8 cellular contexts compared by ENCODE assay signal in the genomic region with DNA sequence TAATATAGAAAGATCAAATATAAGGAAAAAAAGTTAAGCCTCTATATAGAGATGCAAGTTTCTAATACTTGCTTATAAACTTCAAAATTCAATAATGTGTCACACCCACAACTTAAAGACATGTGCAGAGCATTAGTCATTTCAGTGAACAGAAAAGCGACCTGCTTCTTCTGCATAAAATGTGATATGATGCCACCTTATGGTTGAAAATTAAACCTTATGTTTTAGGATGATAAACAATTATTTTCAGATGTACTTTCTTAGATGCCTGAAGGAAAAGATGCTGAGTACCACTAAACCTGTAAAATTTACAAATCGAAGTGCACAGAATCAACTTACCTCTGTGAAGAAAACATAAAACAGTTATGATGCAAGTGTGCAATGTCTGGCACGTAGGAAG.
DNase-seq lines count a peak whose midpoint lies in the region; ATAC-seq, FAIRE-seq and TF ChIP-seq lines count a peak whose summit lies in the region.

No MANE protein-coding gene starts in this region.

- TF ChIP-seq RAD21 in K562 (CRISPR knock-in tag; conservative IDR thresholded peaks at IDR 0.05 in 1 of 2, IDR thresholded peaks at IDR 0.05 in 1 of 2) = peak; percentile 78 to 83

- no peak for DNase-seq in GM06990 (ENCODE audit: extremely low read depth, insufficient read length)
- DNase-seq in NCI-H2107 (lab: John Stamatoyannopoulos, UW) = peak; percentile 11
- DNase-seq in K562 (ENCODE audit: extremely low read depth in 1 of 4, low spot score in 3 of 4) = peak; percentile 15 to 23 (median 20)
- DNase-seq in lower lobe of right lung = no peak
- DNase-seq in gastrocnemius medialis = no peak
- DNase-seq in stimulated activated CD4-positive, alpha-beta T cell treated with anti-CD3 and anti-CD28 coated beads, Interleukin-15, amount 100 ng/mL, for 24 hours = no peak

- H3K4me2 ChIP-seq in K562 (ENCODE audit: insufficient read depth, low read length) = no peak overlapping the region

- BruUV-seq in K562 (replicated peaks; lab: Mats Ljungman, UMichigan) = no TSS peak

- H3K9ac ChIP-seq in K562 (ENCODE audit: insufficient read depth in 1 of 2, low read depth in 2 of 2, low read length in 2 of 2) = no peak overlapping the region

- H2AFZ ChIP-seq in K562 (ENCODE audit: low read depth, low read length) = no peak overlapping the region

- H3K79me2 ChIP-seq in K562 (ENCODE audit: control insufficient read depth, insufficient read depth, low read length) = no peaks in the 10 kb centered on the region

- 0 out of 3 replicates have a peak, but pooled peaks have one; percentile 49 for ATAC-seq in K562
- peak in 1 of 2 donors; percentile 51 for ATAC-seq in lower lobe of right lung
- ATAC-seq in gastrocnemius medialis = no peak
- no peak for ATAC-seq in GM19455 (IDR thresholded peaks at IDR 0.05; ENCODE audit: unreplicated experiment)
- no peak for ATAC-seq in HG03175 (IDR thresholded peaks at IDR 0.05; ENCODE audit: unreplicated experiment)

- in situ Hi-C loops in K562 (cut with MboI) = no loop called here
- in situ Hi-C loops in gastrocnemius medialis (cut with MboI; ENCODE audit: low sequenced_read_pairs in 4 of 4) = loop anchor here in 1 of 4 donors (10.0 kb wide), 1 partner anchor 700 kb away; no protein-coding TSS in a partner anchor

- H3K9me3 ChIP-seq in K562 (replicated peaks; ENCODE audit: control insufficient read depth, insufficient read depth, low read depth, low read length) (no peaks in the 10 kb centered on the region), lower lobe of right lung (no peaks in the 10 kb centered on the region), gastrocnemius medialis (no peaks in the 10 kb centered on the region)

- peak; percentile 58 for FAIRE-seq in K562 (lab: Jason Lieb, UNC)

- H3K9me1 ChIP-seq in K562 (ENCODE audit: control insufficient read depth, insufficient read depth, low read length) = no peaks in the 10 kb centered on the region

- no peaks in the 10 kb centered on the region for H3K27me3 ChIP-seq in GM06990 (replicated peaks; ENCODE audit: control insufficient read depth, insufficient read depth, low read length)
- no peaks in the 10 kb centered on the region for H3K27me3 ChIP-seq in K562 (ENCODE audit: control insufficient read depth in 2 of 2, insufficient read depth in 2 of 2, low read length in 2 of 2)
- no peaks in the 10 kb centered on the region for H3K27me3 ChIP-seq in lower lobe of right lung (ENCODE audit: low read depth)
- H3K27me3 ChIP-seq in gastrocnemius medialis = no peaks in the 10 kb centered on the region

- no peak for TF ChIP-seq EP300 in K562 (IDR thresholded peaks at IDR 0.05; ENCODE audit: low read length)

- 2% methylated on average over 3 of the region's 3 CpGs for WGBS in K562 (ENCODE audit: insufficient coverage, low coverage, missing lambda C conversion rate)

- H3K27ac ChIP-seq in K562 (ENCODE audit: extremely low read depth, low read depth, low read length) = no peak overlapping the region
- no peak overlapping the region for H3K27ac ChIP-seq in lower lobe of right lung
- H3K27ac ChIP-seq in gastrocnemius medialis = no peak overlapping the region

- intact Hi-C loops in K562 (cut with micrococcal nuclease) (loop anchor here (1.0 to 5.0 kb wide), 2 partner anchors 147 to 695 kb away; no protein-coding TSS in a partner anchor), lower lobe of right lung (cut with DNase I) (no loop called here), gastrocnemius medialis (cut with DNase I; ENCODE audit: low total_unique reads) (no loop called here)

- TF ChIP-seq CTCF in GM06990 (IDR thresholded peaks at IDR 0.05; ENCODE audit: insufficient read depth, low read length, poor library complexity, severe bottlenecking) = peak; percentile 3
- TF ChIP-seq CTCF in K562 (IDR thresholded peaks at IDR 0.05 in 2 of 3, conservative IDR thresholded peaks at IDR 0.05 in 1 of 3; ENCODE audit: insufficient read depth in 2 of 3, low read depth in 1 of 3, low read length in 3 of 3) = peak in 2 of 3 experiments; percentile 17 to 65; a peak in 3 of 6 replicates
- TF ChIP-seq CTCF in lower lobe of right lung (IDR thresholded peaks at IDR 0.05) = peak; percentile 19
- TF ChIP-seq CTCF in gastrocnemius medialis (IDR thresholded peaks at IDR 0.05 in 4 of 5, conservative IDR thresholded peaks at IDR 0.05 in 1 of 5) = peak in 1 of 5 experiments; percentile 16

- H3K36me3 ChIP-seq in GM06990 (ENCODE audit: control insufficient read depth, insufficient read depth, low read length) = no peaks in the 10 kb centered on the region
- H3K36me3 ChIP-seq in K562 (ENCODE audit: control insufficient read depth, insufficient read depth, low read length) = no peaks in the 10 kb centered on the region
- H3K36me3 ChIP-seq in lower lobe of right lung = no peaks in the 10 kb centered on the region
- H3K36me3 ChIP-seq in gastrocnemius medialis = no peaks in the 10 kb centered on the region

- H4K20me1 ChIP-seq in K562 (replicated peaks; ENCODE audit: control insufficient read depth, insufficient read depth, low read length) = no peaks in the 10 kb centered on the region

- TF ChIP-seq POLR2A in K562 (conservative IDR thresholded peaks at IDR 0.05) = no peak
- TF ChIP-seq POLR2A in gastrocnemius medialis (IDR thresholded peaks at IDR 0.05) = no peak

- no peaks in the 10 kb centered on the region for H3K4me1 ChIP-seq in K562 (replicated peaks in 1 of 2; ENCODE audit: control insufficient read depth in 2 of 2, insufficient read depth in 2 of 2, low read length in 2 of 2)
- no peaks in the 10 kb centered on the region for H3K4me1 ChIP-seq in lower lobe of right lung
- no peaks in the 10 kb centered on the region for H3K4me1 ChIP-seq in gastrocnemius medialis

- CTCF ChIA-PET in K562 (lab: Yijun Ruan, JAX; ENCODE audit: low intra/inter-chr PET ratio) = interaction anchor here (1.5 kb wide), 1 partner anchor 695 kb away, joined by 6 read pairs; no protein-coding TSS in a partner anchor

- no peak overlapping the region for H3K4me3 ChIP-seq in GM06990 (replicated peaks; ENCODE audit: low read depth, low read length)
- H3K4me3 ChIP-seq in K562 = no peak overlapping the region
- no peak overlapping the region for H3K4me3 ChIP-seq in lower lobe of right lung
- no peak overlapping the region for H3K4me3 ChIP-seq in gastrocnemius medialis

- POLR2A ChIA-PET in K562 (lab: Yijun Ruan, JAX) = no interaction called here

TF ChIP-seq in K562, 482 proteins besides CTCF, POLR2A, EP300 and RAD21:
- TF ChIP-seq C11orf30 (IDR thresholded peaks at IDR 0.05; ENCODE audit: low read depth) (peak; percentile 23; the same call in 1 of the 2 replicates), FOSL1 (tag; conservative IDR thresholded peaks at IDR 0.05) (peak; percentile 31; the same call in 1 of the 2 replicates), GABPB2 (CRISPR knock-in tag; conservative IDR thresholded peaks at IDR 0.05) (no peak), JUND (IDR thresholded peaks at IDR 0.05; ENCODE audit: borderline replicate concordance, low read depth, low read length) (peak; percentile 38; the same call in 1 of the 2 replicates), JUND (tag; IDR thresholded peaks at IDR 0.05; ENCODE audit: borderline replicate concordance, low read depth, low read length) (no peak), ETV1 (tag; conservative IDR thresholded peaks at IDR 0.05; ENCODE audit: low read depth) (no peak), ZNF316 (IDR thresholded peaks at IDR 0.05) (peak; percentile 55), MAX (CRISPR knock-in tag; IDR thresholded peaks at IDR 0.05) (no peak), TCF7L2 (IDR thresholded peaks at IDR 0.05; ENCODE audit: low read depth, low read length) (no peak), ZNF3 (CRISPR knock-in tag; IDR thresholded peaks at IDR 0.05) (no peak), ZKSCAN8 (CRISPR knock-in tag; IDR thresholded peaks at IDR 0.05) (no peak), MAFG (tag; conservative IDR thresholded peaks at IDR 0.05) (0 out of 2 replicates have a peak, but pooled peaks have one; percentile 22), RBM34 (IDR thresholded peaks at IDR 0.05; ENCODE audit: borderline replicate concordance, insufficient read depth, low read length) (no peak), HNRNPL (IDR thresholded peaks at IDR 0.05; ENCODE audit: low read depth, low read length) (no peak)
- TF ChIP-seq, protein P1, sequence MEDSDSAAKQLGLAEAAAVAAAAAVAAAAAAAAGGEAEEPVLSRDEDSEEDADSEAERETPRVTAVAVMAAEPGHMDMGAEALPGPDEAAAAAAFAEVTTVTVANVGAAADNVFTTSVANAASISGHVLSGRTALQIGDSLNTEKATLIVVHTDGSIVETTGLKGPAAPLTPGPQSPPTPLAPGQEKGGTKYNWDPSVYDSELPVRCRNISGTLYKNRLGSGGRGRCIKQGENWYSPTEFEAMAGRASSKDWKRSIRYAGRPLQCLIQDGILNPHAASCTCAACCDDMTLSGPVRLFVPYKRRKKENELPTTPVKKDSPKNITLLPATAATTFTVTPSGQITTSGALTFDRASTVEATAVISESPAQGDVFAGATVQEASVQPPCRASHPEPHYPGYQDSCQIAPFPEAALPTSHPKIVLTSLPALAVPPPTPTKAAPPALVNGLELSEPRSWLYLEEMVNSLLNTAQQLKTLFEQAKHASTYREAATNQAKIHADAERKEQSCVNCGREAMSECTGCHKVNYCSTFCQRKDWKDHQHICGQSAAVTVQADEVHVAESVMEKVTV (CRISPR knock-in tag; IDR thresholded peaks at IDR 0.05) = peak; percentile 71

Comparison
In these comparisons a context has a peak if more than half of its experiments do, and no peak if none do; other contexts are left out.
1. DNase-seq: peak in NCI-H2107 (single experiment) and K562 (4 of 4); none in GM06990 (single experiment), lower lobe of right lung (single experiment), gastrocnemius medialis (0 of 2) and stimulated activated CD4-positive, alpha-beta T cell treated with anti-CD3 and anti-CD28 coated beads, Interleukin-15, amount 100 ng/mL, for 24 hours (single experiment).